In genomic region chr15:38564557-38565286, GRCh38 we compare ENCODE assay signal across 1 cellular context.
A peak's percentile ranks its signal among the peaks of the same experiment; 100 is the strongest.
TF ChIP-seq lines count a peak whose summit lies in the region.

RASGRP1 (minus strand) TSS chr15:38564814; CDS start chr15:38564628, 186 bp downstream.

TF ChIP-seq in GM12878, 131 proteins besides CTCF, POLR2A, EP300 and RAD21 (continued from another document and continues in another):
- TF ChIP-seq MEF2B (IDR thresholded peaks at IDR 0.05; ENCODE audit: partially characterized antibody, poor library complexity, severe bottlenecking), result peak; percentile 92
- TF ChIP-seq DPF2 (IDR thresholded peaks at IDR 0.05), result 0 out of 2 replicates have a peak, but pooled peaks have one; percentile 70
- TF ChIP-seq PAX5 (IDR thresholded peaks at IDR 0.05; ENCODE audit: borderline replicate concordance, low read depth, low read length), result 0 out of 2 replicates have a peak, but pooled peaks have one; percentile 9
- peak; percentile 90 for TF ChIP-seq ZNF687 (IDR thresholded peaks at IDR 0.05)
- TF ChIP-seq TAF1 (IDR thresholded peaks at IDR 0.05; ENCODE audit: borderline replicate concordance, low read depth, low read length), result peak; percentile 67; the same call in 1 of the 2 replicates
- TF ChIP-seq BACH1 (IDR thresholded peaks at IDR 0.05; ENCODE audit: borderline replicate concordance), result peak; percentile 75; the same call in 1 of the 2 replicates
- 0 out of 2 replicates have a peak, but pooled peaks have one; percentile 30 for TF ChIP-seq SIN3A (IDR thresholded peaks at IDR 0.05; ENCODE audit: low read depth, low read length)
- TF ChIP-seq POLR2AphosphoS2 (IDR thresholded peaks at IDR 0.05; ENCODE audit: low read depth, low read length), result peak; percentile 54; the same call in 1 of the 2 replicates
- TF ChIP-seq BCL3 (IDR thresholded peaks at IDR 0.05; ENCODE audit: borderline replicate concordance, insufficient read depth, low read depth, low read length, poor library complexity, severe bottlenecking), result no peak
- no peak for TF ChIP-seq E2F4 (IDR thresholded peaks at IDR 0.05; ENCODE audit: low read depth, low read length)
- TF ChIP-seq ETV6 (conservative IDR thresholded peaks at IDR 0.05 in 1 of 2, IDR thresholded peaks at IDR 0.05 in 1 of 2; ENCODE audit: borderline replicate concordance in 1 of 2, low read depth in 1 of 2), result no peak
- peak; percentile 64 for TF ChIP-seq KLF5 (IDR thresholded peaks at IDR 0.05; ENCODE audit: partially characterized antibody)
- TF ChIP-seq NRF1 (conservative IDR thresholded peaks at IDR 0.05; ENCODE audit: low read depth, low read length), result no peak; the same call in 1 of the 2 replicates
- 0 out of 2 replicates have a peak, but pooled peaks have one; percentile 38 for TF ChIP-seq CHD2 (IDR thresholded peaks at IDR 0.05; ENCODE audit: borderline replicate concordance, low read depth, low read length)
- TF ChIP-seq IKZF1 (conservative IDR thresholded peaks at IDR 0.05), result peak; percentile 78
- TF ChIP-seq YY1 (IDR thresholded peaks at IDR 0.05; ENCODE audit: low read depth, low read length), result peak; percentile 44; the same call in 1 of the 2 replicates
- TF ChIP-seq HDAC6 (IDR thresholded peaks at IDR 0.05; ENCODE audit: unreplicated experiment), result peak; percentile 94
- no peak for TF ChIP-seq MYC (IDR thresholded peaks at IDR 0.05; ENCODE audit: insufficient read depth, insufficient read length, insufficient replicate concordance, low read length, severe bottlenecking)
- TF ChIP-seq MXI1 (IDR thresholded peaks at IDR 0.05; ENCODE audit: low read depth, low read length), result 0 out of 2 replicates have a peak, but pooled peaks have one; percentile 29
- TF ChIP-seq NFYA (IDR thresholded peaks at IDR 0.05; ENCODE audit: borderline replicate concordance, low read depth, low read length), result no peak
- TF ChIP-seq ZNF592 (IDR thresholded peaks at IDR 0.05), result no peak
- TF ChIP-seq IKZF2 (IDR thresholded peaks at IDR 0.05), result peak; percentile 41 to 75; a peak in 3 of 4 replicates
- TF ChIP-seq PKNOX1 (IDR thresholded peaks at IDR 0.05), result peak; percentile 26; the same call in 1 of the 2 replicates
- peak; percentile 74; the same call in 1 of the 2 replicates for TF ChIP-seq GATAD2B (conservative IDR thresholded peaks at IDR 0.05; ENCODE audit: low read depth)
- 0 out of 2 replicates have a peak, but pooled peaks have one; percentile 14 for TF ChIP-seq IRF3 (IDR thresholded peaks at IDR 0.05)
- TF ChIP-seq BHLHE40 (IDR thresholded peaks at IDR 0.05; ENCODE audit: borderline replicate concordance in 1 of 2, low read depth in 2 of 2, low read length in 1 of 2), result peak; percentile 96 to 99
- peak; percentile 53 for TF ChIP-seq USF1 (IDR thresholded peaks at IDR 0.05; ENCODE audit: borderline replicate concordance, extremely low read length, insufficient read depth, low read depth, low read length)
- TF ChIP-seq NKRF (conservative IDR thresholded peaks at IDR 0.05), result peak; percentile 69
- TF ChIP-seq IRF5 (IDR thresholded peaks at IDR 0.05; ENCODE audit: borderline replicate concordance), result 0 out of 2 replicates have a peak, but pooled peaks have one; percentile 10
- TF ChIP-seq REST (IDR thresholded peaks at IDR 0.05; ENCODE audit: low read depth, low read length), result 0 out of 2 replicates have a peak, but pooled peaks have one; percentile 17
